ENCODE assay signal across 1 cellular context in genomic region chr1:170533331-170533730, GRCh38.
TF ChIP-seq lines count a peak whose summit lies in the region.

No MANE protein-coding gene starts in this region.

TF ChIP-seq in GM12878, 131 proteins besides CTCF, POLR2A, EP300 and RAD21:
- TF ChIP-seq JUND (IDR thresholded peaks at IDR 0.05; ENCODE audit: low read depth, low read length) (no peak), ZSCAN29 (IDR thresholded peaks at IDR 0.05) (no peak), PBX3 (IDR thresholded peaks at IDR 0.05; ENCODE audit: insufficient replicate concordance, low read depth, low read length) (no peak), MYC (IDR thresholded peaks at IDR 0.05; ENCODE audit: insufficient read depth, insufficient read length, insufficient replicate concordance, low read length, severe bottlenecking) (no peak), POLR2AphosphoS5 (IDR thresholded peaks at IDR 0.05; ENCODE audit: low read length) (no peak), POU2F2 (IDR thresholded peaks at IDR 0.05; ENCODE audit: borderline replicate concordance, low read depth, low read length) (no peak), TBL1XR1 (IDR thresholded peaks at IDR 0.05; ENCODE audit: low read depth, low read length) (no peak)
